ENCODE assay signal across 8 cellular contexts in the genomic region with DNA sequence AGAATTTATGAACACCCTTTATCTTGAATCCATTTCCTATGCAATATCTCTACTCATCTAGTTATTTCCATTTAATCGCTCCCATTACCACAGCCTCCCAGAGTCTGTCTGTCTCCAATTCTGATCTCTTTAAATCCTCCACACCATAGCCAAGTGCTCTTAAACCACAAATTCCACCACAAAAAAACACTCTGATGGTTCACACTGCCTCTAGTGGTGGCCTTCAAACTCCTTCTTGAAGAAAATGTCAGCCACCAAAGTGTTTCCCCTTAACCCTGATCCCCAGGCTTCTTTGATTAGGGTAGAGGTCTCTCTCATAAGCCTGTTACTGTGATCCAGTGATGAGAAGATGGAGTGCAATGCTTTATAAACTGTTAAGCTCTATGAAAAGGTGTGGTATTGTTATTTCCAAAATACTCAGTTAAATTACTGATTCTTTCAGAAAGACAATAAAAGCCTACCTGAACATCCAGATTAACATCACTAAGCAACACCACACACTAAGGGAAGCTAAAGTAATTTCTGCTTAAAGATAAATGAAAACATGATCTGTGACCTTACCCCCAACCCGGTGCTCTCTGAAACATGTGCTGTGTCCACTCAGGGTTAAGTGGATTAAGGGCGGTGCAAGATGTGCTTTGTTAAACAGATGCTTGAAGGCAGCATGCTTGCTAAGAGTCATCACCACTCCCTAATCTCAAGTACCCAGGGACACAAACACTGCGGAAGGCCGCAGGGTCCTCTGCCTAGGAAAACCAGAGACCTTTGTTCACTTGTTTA. TPM values are rescaled to one million over a fixed set of nuclear protein-coding genes. Genes with fewer than 3 reads are reported as not detected.
DNase-seq lines count a peak whose midpoint lies in the region; ATAC-seq and TF ChIP-seq lines count a peak whose summit lies in the region.
"Not testable (repeated sequence)": the region's sequence is repeated elsewhere in the genome, so short reads cannot be mapped to it uniquely, and the experiment has no call there.

No MANE protein-coding gene starts in this region.

- not testable (repeated sequence) for H3K4me3 Mint-ChIP-seq in Caco-2 (ENCODE audit: unreplicated experiment); activated T-helper 17 cell treated with anti-CD3 and anti-CD28 coated beads, Interleukin-2, amount 50 U/mL, for 72 hours

- H3K4me1 ChIP-seq in Caco-2, result not testable (repeated sequence)

- H3K27me3 Mint-ChIP-seq in Caco-2 (ENCODE audit: insufficient read depth, unreplicated experiment); activated T-helper 17 cell treated with anti-CD3 and anti-CD28 coated beads, Interleukin-2, amount 50 U/mL, for 72 hours: not testable (repeated sequence)

- H3K36me3 Mint-ChIP-seq in Caco-2 (ENCODE audit: insufficient read depth, unreplicated experiment), result peaks cover 24% of the 10 kb centered on the region
- H3K36me3 Mint-ChIP-seq in activated T-helper 17 cell treated with anti-CD3 and anti-CD28 coated beads, Interleukin-2, amount 50 U/mL, for 72 hours (ENCODE audit: low read depth), result peaks cover 65% of the 10 kb centered on the region

- H3K36me3 ChIP-seq in Caco-2 (ENCODE audit: control insufficient read depth, insufficient read depth, low read length), result not testable (repeated sequence)

- not testable (repeated sequence) for H3K4me3 ChIP-seq in Caco-2 (ENCODE audit: low read depth, low read length); LNCaP clone FGC (ENCODE audit: low read depth, low read length)

- H3K9me3 ChIP-seq in Caco-2, result not testable (repeated sequence)

- POLR2A ChIA-PET in Caco-2 (lab: Charles Lee), result interaction anchor here (0.6 kb wide), 1 partner anchor 45 kb away, joined by 7 read pairs; no protein-coding TSS in a partner anchor

- TF ChIP-seq CTCF in Caco-2 (IDR thresholded peaks at IDR 0.05; ENCODE audit: insufficient read depth in 1 of 2, low read depth in 1 of 2, low read length in 1 of 2, severe bottlenecking in 1 of 2, unreplicated experiment in 1 of 2) (peak; percentile 22 to 49), LNCaP clone FGC (IDR thresholded peaks at IDR 0.05; ENCODE audit: control insufficient read depth, extremely low read depth, insufficient read depth) (peak; percentile 30; the same call in 1 of the 2 replicates)

- not testable (repeated sequence) for H3K9me3 Mint-ChIP-seq in Caco-2 (ENCODE audit: unreplicated experiment); activated T-helper 17 cell treated with anti-CD3 and anti-CD28 coated beads, Interleukin-2, amount 50 U/mL, for 72 hours

- ATAC-seq in GM21717 (IDR thresholded peaks at IDR 0.05; ENCODE audit: unreplicated experiment) (peak; percentile 63), esophagus mucosa (peak; percentile 31)
- ATAC-seq in activated T-helper 17 cell treated with anti-CD3 and anti-CD28 coated beads, Interleukin-2, amount 50 U/mL, for 72 hours (replicated peaks), result not testable (repeated sequence)
- ATAC-seq in stimulated activated naive CD8-positive, alpha-beta T cell treated with anti-CD3 and anti-CD28 coated beads, Interleukin-15, Interleukin-2, amounts not matched to agents 100 U/mL and 50 U/mL, for 24 hours, result peak; percentile 66

- CTCF ChIA-PET in Caco-2 (lab: Charles Lee), result interaction anchor here (1.1 kb wide), 1 partner anchor 13 kb away, joined by 3 read pairs; no protein-coding TSS in a partner anchor

- intact Hi-C loops in Caco-2 (cut with micrococcal nuclease; ENCODE audit: unreplicated experiment), result loop anchor here (5.0 kb wide), 2 partner anchors 91 to 341 kb away; no protein-coding TSS in a partner anchor

- BruUV-seq in Caco-2 (replicated peaks; lab: Mats Ljungman, UMichigan), result not testable (repeated sequence)

- H3K27me3 ChIP-seq in Caco-2 (replicated peaks; ENCODE audit: control insufficient read depth, insufficient read depth, low read length), result not testable (repeated sequence)

- H3K4me1 Mint-ChIP-seq in Caco-2 (ENCODE audit: low read depth, unreplicated experiment), result not testable (repeated sequence)
- H3K4me1 Mint-ChIP-seq in activated T-helper 17 cell treated with anti-CD3 and anti-CD28 coated beads, Interleukin-2, amount 50 U/mL, for 72 hours, result peaks cover 15% of the 10 kb centered on the region

- H3K27ac Mint-ChIP-seq in Caco-2 (ENCODE audit: unreplicated experiment), result not testable (repeated sequence)
- peak overlapping the region; percentile 25 for H3K27ac Mint-ChIP-seq in activated T-helper 17 cell treated with anti-CD3 and anti-CD28 coated beads, Interleukin-2, amount 50 U/mL, for 72 hours

- DNase-seq in Caco-2 (peak in 1 of 2 experiments; percentile 26), RPMI7951 (ENCODE audit: low read depth) (peak; percentile 74), left kidney (ENCODE audit: low read depth, low spot score) (peak; percentile 35)
- DNase-seq in LNCaP clone FGC (ENCODE audit: low read depth); stimulated activated naive CD8-positive, alpha-beta T cell treated with anti-CD3 and anti-CD28 coated beads, Interleukin-15, Interleukin-2, amounts not matched to agents 100 U/mL and 50 U/mL, for 24 hours: not testable (repeated sequence)

RNA-seq across cellular contexts. Expression of a gene that starts 4.5 kb away (rescaled TPM):
- total RNA-seq in Caco-2 (2022) (not detected in 2 replicates), esophagus mucosa (not detected)
- not detected in 2 replicates for total RNA-seq in RPMI7951 (2014; rRNA removed; shearing (Covaris generic))
- total RNA-seq in activated T-helper 17 cell treated with anti-CD3 and anti-CD28 coated beads, Interleukin-2, amount 50 U/mL, for 72 hours, result not detected

RNA-seq across cellular contexts. Expression of a gene that starts 46.0 kb away (rescaled TPM):
- total RNA-seq in Caco-2 (2022), result 35.7 and 38.4 TPM in 2 replicates
- 20.3 and 22.3 TPM in 2 replicates for total RNA-seq in RPMI7951 (2014; rRNA removed; shearing (Covaris generic))
- total RNA-seq in activated T-helper 17 cell treated with anti-CD3 and anti-CD28 coated beads, Interleukin-2, amount 50 U/mL, for 72 hours, result 10 to 100 TPM; 38.6 to 48.9 TPM
- 16.3 TPM for total RNA-seq in esophagus mucosa
